Comparison of ENCODE assay signal across 3 cellular contexts in genomic region chr17:18803458-18804245, GRCh38. TPM values are rescaled to one million over a fixed set of nuclear protein-coding genes. Genes with fewer than 3 reads are reported as not detected.
"Had no signal": no experiment of that assay in that cellular context is flagged by ENCODE, and none has a peak within 500 bp of the region (broad histone marks: within the 10 kb centered on the region; RNA-seq: fewer than 3 reads in every experiment).

No MANE protein-coding gene starts in this region.

RNA-seq across cellular contexts. Expression of gene FBXW10, which starts 59.8 kb away (rescaled TPM):
- total RNA-seq: LHCN-M2, OCI-LY7, SK-MEL-5 had no signal
